ENCODE assay signal across 10 cellular contexts in genomic region chr1:174954686-174955669, GRCh38. TPM values are rescaled to one million over a fixed set of nuclear protein-coding genes. Genes with fewer than 3 reads are reported as not detected.
DNase-seq lines count a peak whose midpoint lies in the region; ATAC-seq and TF ChIP-seq lines count a peak whose summit lies in the region.
"Had no signal": no experiment of that assay in that cellular context is flagged by ENCODE, and none has a peak within 500 bp of the region (broad histone marks: within the 10 kb centered on the region; RNA-seq: fewer than 3 reads in every experiment).

No MANE protein-coding gene starts in this region.

- H3K4me3 ChIP-seq in NB4 (ENCODE audit: low read depth, low read length), result no peak overlapping the region
- H3K4me3 ChIP-seq in OCI-LY1 (ENCODE audit: low read depth, low read length, poor library complexity, severe bottlenecking), result peak overlapping the region; percentile 11

- no peaks in the 10 kb centered on the region for H4K20me1 ChIP-seq in OCI-LY1 (ENCODE audit: insufficient read depth, low read length)

- ATAC-seq in left colon (peak; percentile 29), HG03469 (IDR thresholded peaks at IDR 0.05; ENCODE audit: unreplicated experiment) (no peak), GM18873 (IDR thresholded peaks at IDR 0.05; ENCODE audit: low FRiP score, unreplicated experiment) (no peak)
- ATAC-seq: stimulated activated naive CD8-positive, alpha-beta T cell treated with anti-CD3 and anti-CD28 coated beads, Interleukin-15, Interleukin-2, amounts not matched to agents 100 U/mL and 50 U/mL, for 24 hours had no signal

- H3K9me3 ChIP-seq in OCI-LY1 (ENCODE audit: low read length), result no peaks in the 10 kb centered on the region

- H3K4me2 ChIP-seq in OCI-LY1 (ENCODE audit: low read length), result peak overlapping the region; percentile 48; the same call in 1 of the 2 replicates

- H3K36me3 ChIP-seq in OCI-LY1 (ENCODE audit: insufficient read depth, low read length), result peaks cover 25% of the 10 kb centered on the region; the same call in 1 of the 2 replicates

- no peaks in the 10 kb centered on the region for H3F3A ChIP-seq in OCI-LY1 (ENCODE audit: insufficient read depth, low read length)

- peak overlapping the region; percentile 75 for H3K27ac ChIP-seq in OCI-LY1 (ENCODE audit: low read depth, low read length, poor library complexity, severe bottlenecking)
- H3K27ac ChIP-seq: HL-60 had no signal

- intact Hi-C loops in left colon (cut with DNase I, micrococcal nuclease), result no loop called here

- 0 out of 2 replicates have a peak, but pooled peaks cover 4% of the 10 kb centered on the region for H3K79me2 ChIP-seq in OCI-LY1 (ENCODE audit: insufficient read depth, low read length)

- no peaks in the 10 kb centered on the region for H3K9me2 ChIP-seq in OCI-LY1 (ENCODE audit: low read depth, low read length)

- no peaks in the 10 kb centered on the region for H3K27me3 ChIP-seq in OCI-LY1 (ENCODE audit: insufficient read depth, low read length)

- no peak overlapping the region for H2AFZ ChIP-seq in OCI-LY1 (ENCODE audit: low read length)

- no peak for TF ChIP-seq POLR2A in NB4 (IDR thresholded peaks at IDR 0.05; ENCODE audit: extremely low read depth, insufficient read length)

- H3K4me1 ChIP-seq in OCI-LY1 (ENCODE audit: insufficient read depth, low read length, severe bottlenecking), result peaks cover 58% of the 10 kb centered on the region

- TF ChIP-seq CTCF in NB4 (IDR thresholded peaks at IDR 0.05; ENCODE audit: low read depth, low read length), result no peak
- no peak for TF ChIP-seq CTCF in OCI-LY1 (IDR thresholded peaks at IDR 0.05; ENCODE audit: low read length)

- H3K9ac ChIP-seq in OCI-LY1 (ENCODE audit: low read length), result peak overlapping the region; percentile 33; the same call in 1 of the 2 replicates

- DNase-seq in COLO668 (lab: John Stamatoyannopoulos, UW; ENCODE audit: unreplicated experiment) (peak; percentile 29), NB4 (ENCODE audit: low read depth) (peak; percentile 25), left colon (no peak), GM19238 (ENCODE audit: insufficient read length, low spot score) (no peak), HuH-7.5 (ENCODE audit: low spot score) (no peak)
- DNase-seq: stimulated activated naive CD8-positive, alpha-beta T cell treated with anti-CD3 and anti-CD28 coated beads, Interleukin-15, Interleukin-2, amounts not matched to agents 100 U/mL and 50 U/mL, for 24 hours had no signal

RNA-seq across cellular contexts. Expression of gene CACYBP, which starts 44.8 kb away (rescaled TPM):
- total RNA-seq in left colon, result 10 to 100 TPM; 46.0 to 55.6 TPM

Comparison
In these comparisons a context has a peak if more than half of its experiments do, and no peak if none do; other contexts are left out.
1. DNase-seq: peak in COLO668 (single experiment) and NB4 (single experiment); none in left colon (0 of 2), GM19238 (single experiment) and HuH-7.5 (single experiment).